Comparison of ENCODE assay signal across 9 cellular contexts in the genomic region with DNA sequence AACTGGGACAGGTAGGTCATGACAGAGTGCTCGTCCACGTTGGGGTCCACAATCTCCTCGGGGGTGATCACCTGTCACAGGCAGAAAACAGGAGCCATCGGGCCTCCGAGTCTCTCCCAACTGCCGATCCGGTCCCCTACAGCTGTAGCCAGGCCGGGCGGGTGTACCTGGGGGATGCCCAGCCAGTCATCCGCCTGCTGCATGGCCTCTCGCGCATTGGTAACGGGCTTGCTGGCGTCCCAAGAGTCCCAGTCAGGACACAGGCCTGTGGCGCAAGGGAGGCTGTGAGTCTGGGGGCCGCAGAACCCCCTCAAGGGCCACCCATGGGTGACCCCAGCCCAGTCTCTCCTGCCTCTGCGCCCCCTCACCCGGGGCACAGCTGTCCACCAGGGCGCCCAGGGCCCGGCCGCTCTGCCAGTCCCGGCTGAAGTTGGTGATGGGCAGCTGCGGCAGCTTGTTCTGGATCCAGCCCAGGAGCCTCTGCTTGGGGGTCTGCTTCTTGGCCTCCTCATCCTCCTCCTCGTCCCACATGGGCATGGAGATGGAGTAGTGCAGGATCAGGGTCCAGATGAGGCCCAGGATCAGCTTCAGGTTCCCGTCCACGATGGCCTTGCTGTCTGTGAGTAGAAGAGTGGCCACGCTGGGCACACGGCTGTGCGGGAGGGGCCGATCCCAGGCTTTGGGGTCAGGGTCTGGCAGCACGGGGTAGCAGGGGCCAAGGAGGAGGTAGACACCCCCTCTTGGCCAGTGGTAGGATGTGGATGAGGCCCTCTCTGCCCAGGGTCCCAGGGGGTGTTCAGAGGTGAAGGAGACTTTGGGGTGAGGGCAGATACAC. TPM values are rescaled to one million over a fixed set of nuclear protein-coding genes. Genes with fewer than 3 reads are reported as not detected.
A peak's percentile ranks its signal among the peaks of the same experiment; 100 is the strongest.
DNase-seq lines count a peak whose midpoint lies in the region; ATAC-seq and TF ChIP-seq lines count a peak whose summit lies in the region.
"Had no signal": no experiment of that assay in that cellular context is flagged by ENCODE, and none has a peak within 500 bp of the region (broad histone marks: within the 10 kb centered on the region; RNA-seq: fewer than 3 reads in every experiment).

No MANE protein-coding gene starts in this region.

- peak overlapping the region; percentile 92 for H3K4me3 Mint-ChIP-seq in CD8-positive, alpha-beta T cell

- TF ChIP-seq CTCF in CD8-positive, alpha-beta T cell (IDR thresholded peaks at IDR 0.05) = no peak
- no peak for TF ChIP-seq CTCF in esophagus squamous epithelium (IDR thresholded peaks at IDR 0.05)

- no peaks in the 10 kb centered on the region for H3K9me3 ChIP-seq in CD8-positive, alpha-beta T cell (ENCODE audit: low read length)
- H3K9me3 ChIP-seq in SK-N-MC (ENCODE audit: low read depth, low read length) (no peaks in the 10 kb centered on the region), esophagus squamous epithelium (no peaks in the 10 kb centered on the region)

- peaks cover 30% of the 10 kb centered on the region for H3K4me1 ChIP-seq in CD8-positive, alpha-beta T cell (ENCODE audit: insufficient read depth, low read length)
- H3K4me1 ChIP-seq in esophagus squamous epithelium = peaks cover 15 to 74% (median 18%) of the 10 kb centered on the region in 3 donors
- peaks cover 19% of the 10 kb centered on the region for H3K4me1 ChIP-seq in rectal smooth muscle tissue (ENCODE audit: control insufficient read depth, insufficient read depth, low read length)

- intact Hi-C loops in CD8-positive, alpha-beta T cell (cut with DNase I, micrococcal nuclease) = no loop called here
- intact Hi-C loops in esophagus squamous epithelium (cut with DNase I) = no loop called here

- CTCF ChIA-PET in CD8-positive, alpha-beta T cell (lab: Charles Lee) = interaction anchor here (1.0 to 1.1 kb wide), 3 partner anchors 10 to 50 kb away, joined by 3 read pairs; no protein-coding TSS in a partner anchor

- no peak for DNase-seq in CD8-positive, alpha-beta T cell
- no peak for DNase-seq in SK-N-MC (ENCODE audit: low read depth, low spot score)
- DNase-seq in esophagus squamous epithelium (lab: John Stamatoyannopoulos, UW) = no peak
- DNase-seq in NCI-H748 treated with DMSO at 0.1 percent for 48 hours (lab: John Stamatoyannopoulos, UW) = no peak
- DNase-seq: NCI-H510A treated with DMSO at 0.1 percent for 48 hours had no signal

- peaks cover 15% of the 10 kb centered on the region for H3K4me1 Mint-ChIP-seq in CD8-positive, alpha-beta T cell (ENCODE audit: low read depth)

- no peaks in the 10 kb centered on the region for H3K27me3 ChIP-seq in CD8-positive, alpha-beta T cell (ENCODE audit: insufficient read depth, low read length)
- H3K27me3 ChIP-seq in esophagus squamous epithelium (no peaks in the 10 kb centered on the region), rectal smooth muscle tissue (ENCODE audit: control insufficient read depth, insufficient read depth, low read length) (peaks cover 5% of the 10 kb centered on the region)

- no peaks in the 10 kb centered on the region for H3K9me3 Mint-ChIP-seq in CD8-positive, alpha-beta T cell

- H3K4me3 ChIP-seq in CD8-positive, alpha-beta T cell (ENCODE audit: low read depth, low read length) = peak overlapping the region; percentile 53
- H3K4me3 ChIP-seq in SK-N-MC = peak overlapping the region; percentile 88; the same call in 1 of the 2 replicates
- H3K4me3 ChIP-seq in esophagus squamous epithelium = peak overlapping the region in 3 of 4 donors; percentile 68 to 76 (median 73)
- H3K4me3 ChIP-seq in rectal smooth muscle tissue (ENCODE audit: low read length) = peak overlapping the region; percentile 47

- 76% methylated on average over 10 of the region's 31 CpGs; no CpG with 5 or more reads in 1 of the 2 donors for WGBS in esophagus squamous epithelium, 2 donors

- H3K27me3 Mint-ChIP-seq in CD8-positive, alpha-beta T cell (ENCODE audit: low read depth) = no peaks in the 10 kb centered on the region

- POLR2A ChIA-PET in CD8-positive, alpha-beta T cell (lab: Charles Lee) = interaction anchor here (0.8 to 3.0 kb wide), 5 partner anchors 11 to 31 kb away, joined by 3 to 13 read pairs (median 3); partner anchors contain the start of gene RPL10

- H3K9ac ChIP-seq in SK-N-MC (ENCODE audit: insufficient read length) (peak overlapping the region; percentile 84), rectal smooth muscle tissue (ENCODE audit: low read length) (no peak overlapping the region)

- H3K27ac Mint-ChIP-seq in CD8-positive, alpha-beta T cell = peak overlapping the region; percentile 89

- peaks cover 51% of the 10 kb centered on the region for H3K36me3 ChIP-seq in CD8-positive, alpha-beta T cell (ENCODE audit: insufficient read depth, low read length)
- H3K36me3 ChIP-seq in SK-N-MC (ENCODE audit: insufficient read depth, low read length) (peaks cover 64% of the 10 kb centered on the region), esophagus squamous epithelium (peaks cover 22 to 50% (median 25%) of the 10 kb centered on the region in 3 donors), rectal smooth muscle tissue (ENCODE audit: control insufficient read depth, insufficient read depth, low read length) (peaks cover 33% of the 10 kb centered on the region)

- peaks cover 44% of the 10 kb centered on the region for H3K36me3 Mint-ChIP-seq in CD8-positive, alpha-beta T cell

- no peak for TF ChIP-seq POLR2A in esophagus squamous epithelium (IDR thresholded peaks at IDR 0.05)

- no peak for ATAC-seq in CD8-positive, alpha-beta T cell
- no peak for ATAC-seq in GM18870 (IDR thresholded peaks at IDR 0.05; ENCODE audit: unreplicated experiment)
- ATAC-seq in HG03565 (IDR thresholded peaks at IDR 0.05; ENCODE audit: unreplicated experiment) = no peak
- no peak for ATAC-seq in GM21390 (IDR thresholded peaks at IDR 0.05; ENCODE audit: unreplicated experiment)

- H3K27ac ChIP-seq in CD8-positive, alpha-beta T cell (ENCODE audit: low read depth, low read length) = peak overlapping the region; percentile 95
- H3K27ac ChIP-seq in SK-N-MC (peak overlapping the region; percentile 92), esophagus squamous epithelium (peak overlapping the region; percentile 84 to 99 (median 96)), rectal smooth muscle tissue (ENCODE audit: low read depth, low read length) (peak overlapping the region; percentile 98)

RNA-seq across cellular contexts. Expression of gene FLNA, which starts 6.7 kb away (rescaled TPM):
- 1,000 to 10,000 TPM; 1,274 to 1,333 TPM for total RNA-seq in CD8-positive, alpha-beta T cell
- 1,000 to 10,000 TPM in 1 of 4 donors, 100 to 1,000 TPM in 3; 290 to 1,242 (median 582) TPM for total RNA-seq in esophagus squamous epithelium

RNA-seq across cellular contexts. Expression of gene EMD, which starts 11.4 kb away (rescaled TPM):
- 100 to 1,000 TPM; 176 TPM for total RNA-seq in CD8-positive, alpha-beta T cell
- total RNA-seq in esophagus squamous epithelium = 10 to 100 TPM; 12.7 to 50.1 (median 40.2) TPM

RNA-seq across cellular contexts. Expression of gene RPL10, which starts 30.5 kb away (rescaled TPM):
- total RNA-seq in CD8-positive, alpha-beta T cell = 1,000 to 10,000 TPM; 6,105 to 6,263 TPM
- total RNA-seq in esophagus squamous epithelium = 1,000 to 10,000 TPM; 2,607 to 8,937 (median 4,770) TPM

RNA-seq across cellular contexts. Expression of gene DNASE1L1, which starts 41.4 kb away (rescaled TPM):
- total RNA-seq in CD8-positive, alpha-beta T cell = 10 to 100 TPM; 19.3 to 19.7 TPM
- total RNA-seq in esophagus squamous epithelium = 10 to 100 TPM; 21.7 to 41.4 (median 32.1) TPM

RNA-seq across cellular contexts. Expression of gene TAFAZZIN, which starts 43.6 kb away (rescaled TPM):
- 10 to 100 TPM; 48.9 to 52.3 TPM for total RNA-seq in CD8-positive, alpha-beta T cell
- 10 to 100 TPM; 16.3 to 37.4 (median 31.4) TPM for total RNA-seq in esophagus squamous epithelium
